25 cellular contexts compared by ENCODE assay signal in the genomic region with DNA sequence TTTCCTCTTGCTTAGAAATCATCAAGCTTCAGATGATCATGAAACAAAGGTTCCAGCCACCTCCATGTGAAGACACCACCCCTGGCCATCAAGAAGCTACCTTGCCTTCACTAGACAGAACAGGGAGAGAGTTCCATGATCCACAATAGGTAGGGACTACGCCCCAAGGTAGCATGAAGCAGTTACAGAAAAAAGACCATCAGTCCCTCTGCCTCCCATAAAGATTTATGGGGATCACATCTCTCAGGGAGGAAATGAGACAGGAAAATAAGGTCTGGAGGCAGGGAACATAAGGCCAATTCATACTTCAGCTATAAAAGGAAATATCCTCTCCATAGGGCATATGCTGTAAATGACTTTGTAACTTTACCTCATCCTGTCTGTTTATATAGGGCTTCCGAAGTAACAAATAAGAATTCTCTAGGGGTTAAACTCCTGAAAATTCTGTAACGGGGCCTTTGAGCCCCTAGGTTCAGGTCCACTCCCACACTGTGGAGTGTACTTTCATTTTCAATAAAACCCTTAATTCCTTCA.
DNase-seq lines count a peak whose midpoint lies in the region; ATAC-seq, FAIRE-seq and TF ChIP-seq lines count a peak whose summit lies in the region.
"Had no signal": no experiment of that assay in that cellular context is flagged by ENCODE, and none has a peak within 500 bp of the region (broad histone marks: within the 10 kb centered on the region; RNA-seq: fewer than 3 reads in every experiment).

No MANE protein-coding gene starts in this region.

- H3K4me1 ChIP-seq in HepG2 (ENCODE audit: insufficient read depth, low read length) (peaks cover 20% of the 10 kb centered on the region), right lobe of liver (no peaks in the 10 kb centered on the region), colonic mucosa (no peaks in the 10 kb centered on the region), mucosa of rectum (ENCODE audit: control insufficient read depth in 2 of 2, insufficient read depth in 2 of 2, low read length in 2 of 2) (peaks cover 12 to 38% of the 10 kb centered on the region in 2 donors)
- H3K4me1 ChIP-seq: A549, BE2C had no signal

- FAIRE-seq in HepG2 (lab: Jason Lieb, UNC) = no peak
- FAIRE-seq in urothelium cell line (lab: Jason Lieb, UNC) = peak; percentile 5
- FAIRE-seq: A549, GM12891, GM18507 had no signal

- H3K36me3 ChIP-seq in HepG2 (replicated peaks in 1 of 2; ENCODE audit: control insufficient read depth in 1 of 2, insufficient read depth in 2 of 2, low read length in 2 of 2) (no peaks in the 10 kb centered on the region), right lobe of liver (no peaks in the 10 kb centered on the region), colonic mucosa (no peaks in the 10 kb centered on the region), mucosa of rectum (ENCODE audit: control insufficient read depth in 2 of 2, insufficient read depth in 2 of 2, low read length in 2 of 2) (no peaks in the 10 kb centered on the region)
- H3K36me3 ChIP-seq: BE2C; BLaER1 treated with 17β-estradiol and CSF1 and Interleukin-3, amounts not matched to agents 10 nM and 100 nM had no signal

- intact Hi-C loops in HepG2 (cut with micrococcal nuclease; ENCODE audit: unreplicated experiment) (no loop called here), right lobe of liver (cut with DNase I) (no loop called here), colonic mucosa (cut with DNase I) (no loop called here)

- H2AFZ ChIP-seq in HepG2 (ENCODE audit: low read length) = peak overlapping the region; percentile 12
- H2AFZ ChIP-seq: GM23338 had no signal

- no peak for DNase-seq in HepG2 (ENCODE audit: low spot score)
- no peak for DNase-seq in right lobe of liver
- peak; percentile 44 for DNase-seq in colonic mucosa
- no peak for DNase-seq in urothelium cell line (ENCODE audit: low spot score)
- DNase-seq in activated CD4-positive, alpha-beta T cell treated with anti-CD3 and anti-CD28 coated beads for 1 hour = no peak
- no peak for DNase-seq in NCI-H82 treated with DMSO at 0.1 percent for 48 hours (lab: John Stamatoyannopoulos, UW; ENCODE audit: unreplicated experiment)
- DNase-seq in inferior parietal cortex (ENCODE audit: extremely low spot score) = no peak
- DNase-seq: 8988T; ACHN; AML-193; BE2C; Calu3; CD4-positive, alpha-beta T cell; CD8-positive, alpha-beta memory T cell; COR-L47; DMS53; DMS79 treated with DMSO at 0.1 percent for 48 hours; GF-D8; H9 had no signal

- no peak for TF ChIP-seq POLR2A in HepG2 (IDR thresholded peaks at IDR 0.05; ENCODE audit: insufficient read depth in 1 of 2, low read depth in 2 of 2, low read length in 2 of 2)
- TF ChIP-seq POLR2A in right lobe of liver (IDR thresholded peaks at IDR 0.05) = no peak

- H3K27ac ChIP-seq in HepG2 (ENCODE audit: extremely low read length, insufficient read depth, low read length) (no peak overlapping the region), right lobe of liver (no peak overlapping the region), colonic mucosa (peak overlapping the region; percentile 86), mucosa of rectum (ENCODE audit: low read depth in 2 of 2, low read length in 2 of 2) (peak overlapping the region; percentile 89 to 93)
- H3K27ac ChIP-seq: A549; BLaER1 treated with 17β-estradiol and CSF1 and Interleukin-3, amounts not matched to agents 10 nM and 100 nM had no signal

- ATAC-seq in HepG2 (no peak), right lobe of liver (no peak)
- ATAC-seq: A549, GM23338 had no signal

- 41% methylated on average over 3 of the region's 3 CpGs for WGBS in HepG2 (ENCODE audit: low lambda C conversion rate)
- WGBS in right lobe of liver (ENCODE audit: insufficient coverage, low coverage, low lambda C conversion rate, missing lambda C conversion rate) = 83% methylated on average over 3 of the region's 3 CpGs

- POLR2A ChIA-PET in HepG2 (lab: Yijun Ruan, JAX) = no interaction called here

- TF ChIP-seq RAD21 in HepG2 (CRISPR knock-in tag; IDR thresholded peaks at IDR 0.05) = no peak

- H4K20me1 ChIP-seq in HepG2 (ENCODE audit: insufficient read depth, low read length) = no peaks in the 10 kb centered on the region
- H4K20me1 ChIP-seq: BLaER1 treated with 17β-estradiol and CSF1 and Interleukin-3, amounts not matched to agents 10 nM and 100 nM had no signal

- H3K27me3 ChIP-seq in HepG2 (ENCODE audit: control insufficient read depth in 1 of 2, insufficient read depth in 2 of 2, low read length in 2 of 2) = no peaks in the 10 kb centered on the region
- H3K27me3 ChIP-seq in right lobe of liver = no peaks in the 10 kb centered on the region
- H3K27me3 ChIP-seq in colonic mucosa = no peaks in the 10 kb centered on the region
- no peaks in the 10 kb centered on the region for H3K27me3 ChIP-seq in mucosa of rectum (ENCODE audit: control insufficient read depth in 2 of 2, insufficient read depth in 2 of 2, low read length in 2 of 2)
- H3K27me3 ChIP-seq: BE2C; BLaER1 treated with 17β-estradiol and CSF1 and Interleukin-3, amounts not matched to agents 10 nM and 100 nM had no signal

- CTCF ChIA-PET in HepG2 (lab: Yijun Ruan, JAX; ENCODE audit: low intra/inter-chr PET ratio, low total read pairs) = no interaction called here

- no peak overlapping the region for H3K9ac ChIP-seq in HepG2 (ENCODE audit: insufficient read depth, low read depth, low read length)
- peak overlapping the region in 1 of 2 donors; percentile 71 for H3K9ac ChIP-seq in colonic mucosa (ENCODE audit: low read depth in 2 of 2, low read length in 2 of 2)
- peak overlapping the region in 1 of 2 donors; percentile 43 for H3K9ac ChIP-seq in mucosa of rectum (ENCODE audit: low read depth in 1 of 2, low read length in 2 of 2)
- H3K9ac ChIP-seq: BLaER1 treated with 17β-estradiol and CSF1 and Interleukin-3, amounts not matched to agents 10 nM and 100 nM had no signal

- in situ Hi-C loops in HepG2 (cut with HindIII; ENCODE audit: extremely low pct_ligation_motif_present, low pct_unique_long_range_greater_than_20kb) = no loop called here

- H3K4me3 ChIP-seq in HepG2 (replicated peaks in 1 of 3; ENCODE audit: insufficient read depth in 1 of 3, low read depth in 2 of 3, low read length in 3 of 3) (no peak overlapping the region), right lobe of liver (no peak overlapping the region), colonic mucosa (no peak overlapping the region), mucosa of rectum (ENCODE audit: low read length in 2 of 2) (peak overlapping the region in 1 of 2 donors; percentile 51)
- H3K4me3 ChIP-seq: A549; BLaER1 treated with 17β-estradiol and CSF1 and Interleukin-3, amounts not matched to agents 10 nM and 100 nM; GM23338 had no signal

- no TSS peak for BruUV-seq in HepG2 (replicated peaks; lab: Mats Ljungman, UMichigan)

- H3K79me2 ChIP-seq in HepG2 (ENCODE audit: insufficient read depth, low read length) = no peaks in the 10 kb centered on the region

- no peak for TF ChIP-seq EP300 in HepG2 (IDR thresholded peaks at IDR 0.05; ENCODE audit: low read depth in 2 of 2, low read length in 2 of 2)
- TF ChIP-seq EP300 in HepG2 (CRISPR knock-in tag; IDR thresholded peaks at IDR 0.05; ENCODE audit: borderline replicate concordance) = no peak

- TF ChIP-seq CTCF in HepG2 (CRISPR knock-in tag; IDR thresholded peaks at IDR 0.05) (no peak), right lobe of liver (IDR thresholded peaks at IDR 0.05) (no peak), colonic mucosa (IDR thresholded peaks at IDR 0.05) (no peak)

- H3K9me3 ChIP-seq in HepG2 (ENCODE audit: low read length) (no peaks in the 10 kb centered on the region), right lobe of liver (no peaks in the 10 kb centered on the region), colonic mucosa (no peaks in the 10 kb centered on the region), mucosa of rectum (ENCODE audit: control insufficient read depth in 2 of 2, low read length in 2 of 2) (no peaks in the 10 kb centered on the region)
- H3K9me3 ChIP-seq: A549; BE2C; BLaER1 treated with 17β-estradiol and CSF1 and Interleukin-3, amounts not matched to agents 10 nM and 100 nM had no signal

- no peak overlapping the region for H3K4me2 ChIP-seq in HepG2 (ENCODE audit: low read depth, low read length)
- H3K4me2 ChIP-seq: A549; BLaER1 treated with 17β-estradiol and CSF1 and Interleukin-3, amounts not matched to agents 10 nM and 100 nM; GM23338 had no signal

TF ChIP-seq in HepG2, 621 proteins besides CTCF, POLR2A, EP300 and RAD21 (continues in another document):
- TF ChIP-seq SRSF9 (IDR thresholded peaks at IDR 0.05; ENCODE audit: borderline replicate concordance, insufficient read depth, low read depth, low read length, poor library complexity, severe bottlenecking) (no peak), MLLT10 (CRISPR knock-in tag; IDR thresholded peaks at IDR 0.05) (no peak), ZNF343 (CRISPR knock-in tag; IDR thresholded peaks at IDR 0.05) (no peak)
- TF ChIP-seq, protein P1, sequence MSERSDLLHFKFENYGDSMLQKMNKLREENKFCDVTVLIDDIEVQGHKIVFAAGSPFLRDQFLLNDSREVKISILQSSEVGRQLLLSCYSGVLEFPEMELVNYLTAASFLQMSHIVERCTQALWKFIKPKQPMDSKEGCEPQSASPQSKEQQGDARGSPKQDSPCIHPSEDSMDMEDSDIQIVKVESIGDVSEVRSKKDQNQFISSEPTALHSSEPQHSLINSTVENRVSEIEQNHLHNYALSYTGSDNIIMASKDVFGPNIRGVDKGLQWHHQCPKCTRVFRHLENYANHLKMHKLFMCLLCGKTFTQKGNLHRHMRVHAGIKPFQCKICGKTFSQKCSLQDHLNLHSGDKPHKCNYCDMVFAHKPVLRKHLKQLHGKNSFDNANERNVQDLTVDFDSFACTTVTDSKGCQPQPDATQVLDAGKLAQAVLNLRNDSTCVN (CRISPR knock-in tag; IDR thresholded peaks at IDR 0.05; ENCODE audit: borderline replicate concordance) = no peak
- TF ChIP-seq, protein P2, sequence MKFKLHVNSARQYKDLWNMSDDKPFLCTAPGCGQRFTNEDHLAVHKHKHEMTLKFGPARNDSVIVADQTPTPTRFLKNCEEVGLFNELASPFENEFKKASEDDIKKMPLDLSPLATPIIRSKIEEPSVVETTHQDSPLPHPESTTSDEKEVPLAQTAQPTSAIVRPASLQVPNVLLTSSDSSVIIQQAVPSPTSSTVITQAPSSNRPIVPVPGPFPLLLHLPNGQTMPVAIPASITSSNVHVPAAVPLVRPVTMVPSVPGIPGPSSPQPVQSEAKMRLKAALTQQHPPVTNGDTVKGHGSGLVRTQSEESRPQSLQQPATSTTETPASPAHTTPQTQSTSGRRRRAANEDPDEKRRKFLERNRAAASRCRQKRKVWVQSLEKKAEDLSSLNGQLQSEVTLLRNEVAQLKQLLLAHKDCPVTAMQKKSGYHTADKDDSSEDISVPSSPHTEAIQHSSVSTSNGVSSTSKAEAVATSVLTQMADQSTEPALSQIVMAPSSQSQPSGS (CRISPR knock-in tag; IDR thresholded peaks at IDR 0.05) = no peak

Comparison
In these comparisons a context has a peak if more than half of its experiments do, and no peak if none do; other contexts are left out.
1. H3K27ac ChIP-seq: peak in colonic mucosa (single experiment) and mucosa of rectum (2 of 2); none in HepG2 (single experiment) and right lobe of liver (0 of 3).